In the genomic region with DNA sequence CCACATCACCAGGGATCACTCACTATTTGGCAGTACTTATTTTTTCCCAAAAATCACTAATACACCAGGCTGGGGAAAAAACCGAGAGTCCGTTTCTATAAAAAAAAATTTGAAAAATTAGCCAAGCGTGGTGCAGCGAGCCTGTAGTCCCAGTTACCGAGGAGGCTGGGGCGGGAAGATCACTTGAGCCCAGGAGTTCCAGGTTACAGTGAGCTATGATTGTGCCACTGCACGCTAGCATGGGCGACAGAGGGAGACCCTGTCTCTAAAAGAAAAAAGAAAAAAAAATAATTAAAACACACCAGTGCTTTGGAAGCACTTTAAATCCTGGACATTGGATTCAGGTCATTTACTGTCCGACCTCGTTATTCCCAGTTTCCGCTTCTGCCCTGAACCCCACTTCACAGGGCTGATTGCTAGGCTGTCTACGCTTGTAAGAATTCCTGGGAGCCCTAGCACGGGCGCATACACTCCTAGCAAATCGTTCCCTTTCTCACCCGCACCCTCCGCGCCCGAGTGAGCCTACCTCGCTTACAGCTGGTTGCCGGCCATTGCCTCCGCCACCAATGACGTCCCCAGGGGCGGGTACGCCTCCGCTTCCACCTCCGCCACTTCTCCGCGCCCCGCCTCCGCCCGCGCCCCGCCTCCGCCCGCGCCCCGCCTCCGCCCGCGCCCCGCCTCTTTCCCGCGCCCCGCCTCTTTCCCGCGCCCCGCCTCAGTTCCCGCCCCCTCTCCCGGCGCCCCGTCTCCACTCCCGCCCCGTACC, we compare ENCODE assay signal across 8 cellular contexts. TPM values are rescaled to one million over a fixed set of nuclear protein-coding genes. Genes with fewer than 3 reads are reported as not detected.
DNase-seq lines count a peak whose midpoint lies in the region; ATAC-seq and TF ChIP-seq lines count a peak whose summit lies in the region.

TSS of gene TPMT (minus strand) at position 571 of the 766 bp plus-strand sequence. CDS start 5,950 bp downstream, outside the sequence.

- peak within 1 kb of the TSS; percentile 97 for H3K4me3 Mint-ChIP-seq in activated CD4-positive, alpha-beta T cell treated with anti-CD3 and anti-CD28 coated beads, Interleukin-2, amount 10 ng/mL, durations not matched to agents 24 days and 14 days
- peak within 1 kb of the TSS; percentile 97 for H3K4me3 Mint-ChIP-seq in activated B cell treated with CpG ODN at 0.5 μM for 24 hours

- no peaks in the 10 kb centered on the region for H3K36me3 Mint-ChIP-seq in activated CD4-positive, alpha-beta T cell treated with anti-CD3 and anti-CD28 coated beads, Interleukin-2, amount 10 ng/mL, durations not matched to agents 24 days and 14 days (ENCODE audit: low read depth)
- peaks cover 9% of the 10 kb centered on the region for H3K36me3 Mint-ChIP-seq in activated B cell treated with CpG ODN at 0.5 μM for 24 hours (ENCODE audit: low read depth)

- intact Hi-C loops in activated CD4-positive, alpha-beta T cell treated with anti-CD3 and anti-CD28 coated beads, Interleukin-2, amount 10 ng/mL, durations not matched to agents 24 days and 14 days (cut with micrococcal nuclease): loop anchor here (1.0 to 2.0 kb wide), 5 partner anchors 32 to 554 kb away; partner anchors contain the start of genes FAM8A1, NHLRC1 and NUP153
- intact Hi-C loops in activated B cell treated with CpG ODN at 0.5 μM for 24 hours (cut with micrococcal nuclease): loop anchor here (1.0 to 5.0 kb wide), 9 partner anchors 32 to 554 kb away; partner anchors contain the start of genes FAM8A1, NHLRC1, NUP153 and RNF144B

- peak; percentile 52 for ATAC-seq in HG02759 (IDR thresholded peaks at IDR 0.05; ENCODE audit: unreplicated experiment)
- no peak for ATAC-seq in activated B cell treated with CpG ODN at 0.5 μM for 24 hours (ENCODE audit: low read depth)

- CTCF ChIA-PET in activated B cell treated with CpG ODN at 0.5 μM for 24 hours (lab: Charles Lee): no interaction called here

- H3K27me3 Mint-ChIP-seq in activated CD4-positive, alpha-beta T cell treated with anti-CD3 and anti-CD28 coated beads, Interleukin-2, amount 10 ng/mL, durations not matched to agents 24 days and 14 days: peaks cover 4% of the 10 kb centered on the region
- no peaks in the 10 kb centered on the region for H3K27me3 Mint-ChIP-seq in activated B cell treated with CpG ODN at 0.5 μM for 24 hours

- no peak for DNase-seq in activated CD4-positive, alpha-beta T cell treated with anti-CD3 and anti-CD28 coated beads, Interleukin-2, amount 10 ng/mL, durations not matched to agents 24 days and 14 days
- DNase-seq in activated CD4-positive, alpha-beta T cell treated with anti-CD3 and anti-CD28 coated beads, Interleukin-2, amount 50 U/mL, for 1 hour: no peak
- peak; percentile 99 for DNase-seq in NCI-H1105 (lab: John Stamatoyannopoulos, UW)
- DNase-seq in activated B cell treated with CpG ODN at 0.5 μM for 24 hours: no peak
- DNase-seq in fibroblast of villous mesenchyme (ENCODE audit: low read depth): no peak
- peak in 48 of 56 donors; percentile 20 to 100 (median 98) for DNase-seq in nucleus accumbens (lab: John Stamatoyannopoulos, UW)
- no peak for DNase-seq in occipital lobe (lab: John Stamatoyannopoulos, UW)

- TF ChIP-seq CTCF in activated B cell treated with CpG ODN at 0.5 μM for 24 hours (IDR thresholded peaks at IDR 0.05): no peak
- TF ChIP-seq CTCF in fibroblast of villous mesenchyme (IDR thresholded peaks at IDR 0.05; ENCODE audit: insufficient read depth, low read depth, low read length): no peak

- peaks cover 20% of the 10 kb centered on the region for H3K4me1 Mint-ChIP-seq in activated CD4-positive, alpha-beta T cell treated with anti-CD3 and anti-CD28 coated beads, Interleukin-2, amount 10 ng/mL, durations not matched to agents 24 days and 14 days
- peaks cover 28% of the 10 kb centered on the region for H3K4me1 Mint-ChIP-seq in activated B cell treated with CpG ODN at 0.5 μM for 24 hours

- H3K27ac Mint-ChIP-seq in activated CD4-positive, alpha-beta T cell treated with anti-CD3 and anti-CD28 coated beads, Interleukin-2, amount 10 ng/mL, durations not matched to agents 24 days and 14 days: peak within 1 kb of the TSS; percentile 92
- H3K27ac Mint-ChIP-seq in activated B cell treated with CpG ODN at 0.5 μM for 24 hours: peak within 1 kb of the TSS; percentile 93

- peak within 1 kb of the TSS; percentile 98 for H3K4me3 ChIP-seq in fibroblast of villous mesenchyme (ENCODE audit: low read depth, low read length)

- POLR2A ChIA-PET in activated B cell treated with CpG ODN at 0.5 μM for 24 hours (lab: Charles Lee): interaction anchor here (0.6 to 2.2 kb wide), 6 partner anchors 10 to 555 kb away, joined by 3 to 15 read pairs (median 6); partner anchors contain the start of genes FAM8A1 and NUP153

- peaks cover 6% of the 10 kb centered on the region for H3K9me3 Mint-ChIP-seq in activated CD4-positive, alpha-beta T cell treated with anti-CD3 and anti-CD28 coated beads, Interleukin-2, amount 10 ng/mL, durations not matched to agents 24 days and 14 days
- H3K9me3 Mint-ChIP-seq in activated B cell treated with CpG ODN at 0.5 μM for 24 hours: no peaks in the 10 kb centered on the region

RNA-seq across cellular contexts. Expression of gene TPMT, which starts in this region (rescaled TPM):
- total RNA-seq in activated CD4-positive, alpha-beta T cell treated with anti-CD3 and anti-CD28 coated beads, Interleukin-2, amount 10 ng/mL, durations not matched to agents 24 days and 14 days: 0.72 and 0.92 TPM in 2 replicates
- total RNA-seq in activated B cell treated with CpG ODN at 0.5 μM for 24 hours: 2.7 and 3.1 TPM in 2 replicates
- 8.4 and 16.4 TPM in 2 replicates for total RNA-seq in fibroblast of villous mesenchyme
- 7.8 TPM for total RNA-seq in occipital lobe

Comparison
In these comparisons a context has a peak if more than half of its experiments do, and no peak if none do; other contexts are left out.
1. DNase-seq: peak in NCI-H1105 (single experiment) and nucleus accumbens (48 of 56); none in activated CD4-positive, alpha-beta T cell treated with anti-CD3 and anti-CD28 coated beads, Interleukin-2, amount 10 ng/mL, durations not matched to agents 24 days and 14 days (single experiment), activated CD4-positive, alpha-beta T cell treated with anti-CD3 and anti-CD28 coated beads, Interleukin-2, amount 50 U/mL, for 1 hour (single experiment), activated B cell treated with CpG ODN at 0.5 μM for 24 hours (single experiment), fibroblast of villous mesenchyme (single experiment) and occipital lobe (single experiment).